1 cellular context compared by ENCODE assay signal in genomic region chr11:13461291-13461690, GRCh38.
TF ChIP-seq lines count a peak whose summit lies in the region.

No MANE protein-coding gene starts in this region.

TF ChIP-seq in endothelial cell of umbilical vein, 7 proteins besides CTCF, POLR2A, EP300 and RAD21:
- TF ChIP-seq GATA2 (IDR thresholded peaks at IDR 0.05; ENCODE audit: insufficient read depth, insufficient read length, low read depth, low read length) = no peak
